ENCODE assay signal across 8 cellular contexts in the genomic region with DNA sequence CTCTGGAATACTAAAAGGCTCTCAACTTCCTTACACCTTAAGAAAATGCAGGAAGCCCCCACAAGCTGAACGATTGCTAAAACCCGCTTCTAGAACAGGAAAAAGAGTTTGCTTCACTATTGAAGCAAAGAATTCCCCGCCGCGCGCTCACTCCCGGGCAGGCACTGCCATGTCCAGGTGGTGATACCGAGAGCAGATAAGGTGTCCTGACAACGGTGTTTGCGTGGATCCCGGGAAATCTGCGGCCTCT. TPM values are rescaled to one million over a fixed set of nuclear protein-coding genes. Genes with fewer than 3 reads are reported as not detected.
DNase-seq lines count a peak whose midpoint lies in the region; ATAC-seq and TF ChIP-seq lines count a peak whose summit lies in the region.

No MANE protein-coding gene starts in this region.

- H3K4me1 Mint-ChIP-seq in activated T-cell treated with anti-CD3 and anti-CD28 coated beads, Interleukin-2, amount 50 U/mL, for 72 hours (ENCODE audit: low read depth) = peaks cover 29% of the 10 kb centered on the region

- H3K27ac Mint-ChIP-seq in activated T-cell treated with anti-CD3 and anti-CD28 coated beads, Interleukin-2, amount 50 U/mL, for 72 hours = peak overlapping the region; percentile 52

- H3K4me1 ChIP-seq in right atrium auricular region = peaks cover 0 to 49% of the 10 kb centered on the region in 2 donors

- in situ Hi-C loops in G401 (cut with HindIII; ENCODE audit: low sequenced_read_pairs) = no loop called here

- ATAC-seq in HG03064 (IDR thresholded peaks at IDR 0.05; ENCODE audit: low read depth, unreplicated experiment) (peak; percentile 4), HG02938 (IDR thresholded peaks at IDR 0.05; ENCODE audit: unreplicated experiment) (no peak)
- ATAC-seq in activated T-cell treated with anti-CD3 and anti-CD28 coated beads, Interleukin-2, amount 50 U/mL, for 72 hours (replicated peaks in 1 of 2) = no peak

- POLR2A ChIA-PET in GM10248 (lab: Yijun Ruan, JAX) = no interaction called here

- CTCF ChIA-PET in GM10248 (lab: Yijun Ruan, JAX) = interaction anchor here (2.2 to 6.8 kb wide), 3 partner anchors 21 to 44 kb away, joined by 12 to 26 read pairs (median 14); no protein-coding TSS in a partner anchor

- H3K4me3 ChIP-seq in right atrium auricular region (peak overlapping the region; percentile 84 to 94), skeletal muscle cell (ENCODE audit: low read depth, low read length) (peak overlapping the region; percentile 54)

- peaks cover 8% of the 10 kb centered on the region for H3K27me3 Mint-ChIP-seq in activated T-cell treated with anti-CD3 and anti-CD28 coated beads, Interleukin-2, amount 50 U/mL, for 72 hours (ENCODE audit: low read depth)

- H3K27ac ChIP-seq in right atrium auricular region = peak overlapping the region; percentile 93 to 96

- H3K9me3 ChIP-seq in right atrium auricular region = no peaks in the 10 kb centered on the region

- DNase-seq in G401 (ENCODE audit: low spot score) (peak; percentile 66), right atrium auricular region (ENCODE audit: low spot score) (no peak), skeletal muscle cell (ENCODE audit: low read depth) (no peak), glomerular visceral epithelial cell (ENCODE audit: extremely low spot score) (no peak), GM10248 (ENCODE audit: extremely low spot score) (no peak)
- peak; percentile 18 for DNase-seq in activated T-cell treated with anti-CD3 and anti-CD28 coated beads, Interleukin-2, amount 50 U/mL, for 72 hours

- H3K27me3 ChIP-seq in right atrium auricular region = no peaks in the 10 kb centered on the region

- TF ChIP-seq CTCF in right atrium auricular region (IDR thresholded peaks at IDR 0.05) (no peak), GM10248 (IDR thresholded peaks at IDR 0.05; ENCODE audit: control extremely low read depth, extremely low read depth, low read depth, missing control alignments) (no peak)

- H3K9me3 Mint-ChIP-seq in activated T-cell treated with anti-CD3 and anti-CD28 coated beads, Interleukin-2, amount 50 U/mL, for 72 hours = no peaks in the 10 kb centered on the region

- H3K4me3 Mint-ChIP-seq in activated T-cell treated with anti-CD3 and anti-CD28 coated beads, Interleukin-2, amount 50 U/mL, for 72 hours = peak overlapping the region; percentile 84 to 93

- H3K36me3 Mint-ChIP-seq in activated T-cell treated with anti-CD3 and anti-CD28 coated beads, Interleukin-2, amount 50 U/mL, for 72 hours (ENCODE audit: insufficient read depth in 2 of 2) = peaks cover 0 to 2% of the 10 kb centered on the region in 2 donors

- H3K36me3 ChIP-seq in right atrium auricular region = no peaks in the 10 kb centered on the region

RNA-seq across cellular contexts. Expression of a gene that starts 1.1 kb away (rescaled TPM):
- total RNA-seq in G401 (2014; rRNA removed; shearing (Covaris generic)) = 11.3 and 18.4 TPM in 2 replicates
- 10 to 100 TPM; 11.8 to 12.2 TPM for total RNA-seq in activated T-cell treated with anti-CD3 and anti-CD28 coated beads, Interleukin-2, amount 50 U/mL, for 72 hours
- 10 to 100 TPM; 56.4 to 98.0 TPM for total RNA-seq in right atrium auricular region

RNA-seq across cellular contexts. Expression of a gene that starts 22.0 kb away (rescaled TPM):
- total RNA-seq in G401 (2014; rRNA removed; shearing (Covaris generic)) = 12.1 and 22.1 TPM in 2 replicates
- 1 to 10 TPM; 4.2 to 5.5 TPM for total RNA-seq in activated T-cell treated with anti-CD3 and anti-CD28 coated beads, Interleukin-2, amount 50 U/mL, for 72 hours
- total RNA-seq in right atrium auricular region = 10 to 100 TPM in 1 of 2 donors, 1 to 10 TPM in 1; 9.2 to 12.3 TPM

RNA-seq across cellular contexts. Expression of a gene that starts 58.4 kb away (rescaled TPM):
- 43.8 and 60.2 TPM in 2 replicates for total RNA-seq in G401 (2014; rRNA removed; shearing (Covaris generic))
- 10 to 100 TPM; 20.6 to 21.4 TPM for total RNA-seq in activated T-cell treated with anti-CD3 and anti-CD28 coated beads, Interleukin-2, amount 50 U/mL, for 72 hours
- total RNA-seq in right atrium auricular region = 10 to 100 TPM; 13.8 to 15.6 TPM

Comparison
In these comparisons a context has a peak if more than half of its experiments do, and no peak if none do; other contexts are left out.
1. DNase-seq: peak in G401 (single experiment) and activated T-cell treated with anti-CD3 and anti-CD28 coated beads, Interleukin-2, amount 50 U/mL, for 72 hours (2 of 2); none in right atrium auricular region (single experiment), skeletal muscle cell (single experiment), glomerular visceral epithelial cell (single experiment) and GM10248 (single experiment).